8 cellular contexts compared by ENCODE assay signal in the genomic region with DNA sequence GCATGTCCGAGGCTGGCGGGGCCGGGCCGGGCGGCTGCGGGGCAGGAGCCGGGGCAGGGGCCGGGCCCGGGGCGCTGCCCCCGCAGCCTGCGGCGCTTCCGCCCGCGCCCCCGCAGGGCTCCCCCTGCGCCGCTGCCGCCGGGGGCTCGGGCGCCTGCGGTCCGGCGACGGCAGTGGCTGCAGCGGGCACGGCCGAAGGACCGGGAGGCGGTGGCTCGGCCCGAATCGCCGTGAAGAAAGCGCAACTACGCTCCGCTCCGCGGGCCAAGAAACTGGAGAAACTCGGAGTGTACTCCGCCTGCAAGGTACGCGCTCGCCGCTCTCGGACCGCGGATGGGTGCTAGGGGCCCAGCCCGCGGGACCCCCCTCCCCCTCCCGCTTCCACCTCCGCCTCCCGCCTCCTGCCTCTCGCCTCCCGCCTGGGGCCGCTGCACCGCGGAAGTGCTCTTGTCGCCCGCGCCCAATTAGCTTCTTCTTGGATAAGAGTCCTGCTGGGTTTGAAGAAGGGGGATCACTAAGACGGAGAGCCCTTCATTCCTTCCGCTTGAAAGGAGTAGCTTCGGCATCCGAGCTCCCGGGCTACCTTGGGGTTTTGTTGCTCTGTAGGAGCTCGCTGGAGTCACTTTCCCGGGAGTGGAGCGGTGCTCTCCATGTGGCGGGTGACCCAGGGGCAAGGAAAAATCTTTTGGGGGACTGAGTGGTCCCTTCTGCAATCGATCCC. TPM values are rescaled to one million over a fixed set of nuclear protein-coding genes. Genes with fewer than 3 reads are reported as not detected.
DNase-seq lines count a peak whose midpoint lies in the region; ATAC-seq and TF ChIP-seq lines count a peak whose summit lies in the region.

No MANE protein-coding gene starts in this region.

- H3K4me3 ChIP-seq in GM12864 (ENCODE audit: low read depth, low read length) (peak overlapping the region; percentile 75), H7 (ENCODE audit: insufficient read depth, low read depth, low read length) (peak overlapping the region; percentile 70), right atrium auricular region (peak overlapping the region; percentile 83 to 92), prostate gland (peak overlapping the region; percentile 62 to 74), aorta (ENCODE audit: low read length in 2 of 2) (peak overlapping the region; percentile 72 to 91)

- peak; percentile 10 for TF ChIP-seq CTCF in GM12864 (IDR thresholded peaks at IDR 0.05; ENCODE audit: low read depth, low read length, missing control alignments)
- TF ChIP-seq CTCF in right atrium auricular region (IDR thresholded peaks at IDR 0.05): peak in 1 of 2 donors; percentile 33
- TF ChIP-seq CTCF in prostate gland (IDR thresholded peaks at IDR 0.05): peak in 3 of 4 experiments; percentile 7 to 44 (median 12)

- DNase-seq in GM12864 (ENCODE audit: low read depth) (no peak), H7 (peak; percentile 83), LoVo (ENCODE audit: low spot score) (peak; percentile 65), anterior cingulate cortex (lab: John Stamatoyannopoulos, UW) (peak in 56 of 58 donors; percentile 28 to 87 (median 71)), right atrium auricular region (ENCODE audit: low spot score) (peak; percentile 76), prostate gland (ENCODE audit: low spot score) (peak; percentile 87), aorta (peak; percentile 88 to 91)

- H3K4me1 ChIP-seq in right atrium auricular region (peaks cover 0 to 36% of the 10 kb centered on the region in 2 donors), prostate gland (replicated peaks) (no peaks in the 10 kb centered on the region), aorta (ENCODE audit: control insufficient read depth in 1 of 2, insufficient read depth in 2 of 2, low read length in 2 of 2) (peaks cover 0 to 3% of the 10 kb centered on the region in 2 donors)

- peak overlapping the region; percentile 96 for H3K4me3 Mint-ChIP-seq in T-helper 1 cell treated with Interleukin-12 subunit alpha and Interleukin-12 subunit beta and Interleukin-4 antibody, amounts not matched to agents 30 μg/mL and 1 μg/mL, for 36 hours

- no peaks in the 10 kb centered on the region for H3K27me3 Mint-ChIP-seq in T-helper 1 cell treated with Interleukin-12 subunit alpha and Interleukin-12 subunit beta and Interleukin-4 antibody, amounts not matched to agents 30 μg/mL and 1 μg/mL, for 36 hours (ENCODE audit: low read depth)

- H3K9me3 ChIP-seq in right atrium auricular region: no peaks in the 10 kb centered on the region
- no peaks in the 10 kb centered on the region for H3K9me3 ChIP-seq in prostate gland
- H3K9me3 ChIP-seq in aorta (ENCODE audit: control insufficient read depth, low read length): no peaks in the 10 kb centered on the region

- TF ChIP-seq POLR2A in prostate gland (IDR thresholded peaks at IDR 0.05): peak; percentile 29

- H3K36me3 ChIP-seq in H7 (replicated peaks; ENCODE audit: control insufficient read depth, insufficient read depth, low read length): no peaks in the 10 kb centered on the region
- no peaks in the 10 kb centered on the region for H3K36me3 ChIP-seq in right atrium auricular region
- H3K36me3 ChIP-seq in prostate gland: no peaks in the 10 kb centered on the region
- H3K36me3 ChIP-seq in aorta (ENCODE audit: control insufficient read depth in 1 of 2, insufficient read depth in 2 of 2, low read length in 1 of 2): no peaks in the 10 kb centered on the region

- H3K27me3 ChIP-seq in H7 (ENCODE audit: control insufficient read depth, insufficient read depth, low read length) (peaks cover 4% of the 10 kb centered on the region; the same call in 1 of the 2 replicates), right atrium auricular region (no peaks in the 10 kb centered on the region), prostate gland (replicated peaks; ENCODE audit: insufficient read depth) (no peaks in the 10 kb centered on the region), aorta (ENCODE audit: control insufficient read depth in 1 of 2, insufficient read depth in 2 of 2, low read length in 1 of 2) (no peaks in the 10 kb centered on the region)

- H3K36me3 Mint-ChIP-seq in T-helper 1 cell treated with Interleukin-12 subunit alpha and Interleukin-12 subunit beta and Interleukin-4 antibody, amounts not matched to agents 30 μg/mL and 1 μg/mL, for 36 hours (ENCODE audit: low read depth): peaks cover 8% of the 10 kb centered on the region

- intact Hi-C loops in prostate gland (cut with DNase I): loop anchor here (2.0 to 5.0 kb wide), 2 partner anchors 102 to 144 kb away; no protein-coding TSS in a partner anchor
- intact Hi-C loops in aorta (cut with DNase I): loop anchor here in 1 of 2 donors (2.0 to 10.0 kb wide), 3 partner anchors 94 to 156 kb away; partner anchors contain the start of genes RAB5A and SGO1

- H3K27ac ChIP-seq in right atrium auricular region (peak overlapping the region; percentile 96 to 99), prostate gland (peak overlapping the region; percentile 97), aorta (ENCODE audit: low read depth in 1 of 2, low read length in 2 of 2) (peak overlapping the region; percentile 20 to 69)

- H3K4me1 Mint-ChIP-seq in T-helper 1 cell treated with Interleukin-12 subunit alpha and Interleukin-12 subunit beta and Interleukin-4 antibody, amounts not matched to agents 30 μg/mL and 1 μg/mL, for 36 hours (ENCODE audit: low read depth): peaks cover 49% of the 10 kb centered on the region

- H3K9me3 Mint-ChIP-seq in T-helper 1 cell treated with Interleukin-12 subunit alpha and Interleukin-12 subunit beta and Interleukin-4 antibody, amounts not matched to agents 30 μg/mL and 1 μg/mL, for 36 hours: no peaks in the 10 kb centered on the region

- WGBS in prostate gland: under 1% methylated on average over 63 of the region's 73 CpGs
- WGBS in aorta, 2 donors: 0 to 1% methylated on average over 46 to 73 of the region's 73 CpGs

- peak overlapping the region; percentile 92 for H3K27ac Mint-ChIP-seq in T-helper 1 cell treated with Interleukin-12 subunit alpha and Interleukin-12 subunit beta and Interleukin-4 antibody, amounts not matched to agents 30 μg/mL and 1 μg/mL, for 36 hours

- ATAC-seq in aorta (ENCODE audit: low FRiP score): peak; percentile 80

RNA-seq across cellular contexts. Expression of gene KAT2B, which starts 0.4 kb away (rescaled TPM):
- 0.31 and 0.78 TPM in 2 replicates for total RNA-seq in H7 (2014; rRNA removed; shearing (Covaris generic))
- total RNA-seq in right atrium auricular region: 10 to 100 TPM; 25.0 to 70.5 TPM
- total RNA-seq in prostate gland: 10 to 100 TPM; 16.4 to 31.7 TPM
- total RNA-seq in aorta: 10 to 100 TPM; 44.1 to 54.2 TPM
- polyA plus RNA-seq in aorta: 10 to 100 TPM; 20.6 to 27.4 TPM

RNA-seq across cellular contexts. Expression of gene PP2D1, which starts 28.6 kb away (rescaled TPM):
- not detected in 2 replicates for total RNA-seq in H7 (2014; rRNA removed; shearing (Covaris generic))
- not detected for total RNA-seq in right atrium auricular region
- total RNA-seq in prostate gland: under 1 TPM in 1 of 2 donors, not detected in 1; 0.97 TPM
- not detected for total RNA-seq in aorta
- polyA plus RNA-seq in aorta: not detected

Comparison
In these comparisons a context has a peak if more than half of its experiments do, and no peak if none do; other contexts are left out.
1. H3K27ac ChIP-seq: peak in every context shown above with its lines; median percentile 98 in right atrium auricular region; 97 in prostate gland; 44 in aorta.